Comparison of ENCODE assay signal across 10 cellular contexts in genomic region chr1:150628766-150629114, GRCh38. TPM values are rescaled to one million over a fixed set of nuclear protein-coding genes. Genes with fewer than 3 reads are reported as not detected.
DNase-seq lines count a peak whose midpoint lies in the region; ATAC-seq and TF ChIP-seq lines count a peak whose summit lies in the region.
"Had no signal": no experiment of that assay in that cellular context is flagged by ENCODE, and none has a peak within 500 bp of the region (broad histone marks: within the 10 kb centered on the region; RNA-seq: fewer than 3 reads in every experiment).

No MANE protein-coding gene starts in this region.

- H3K4me3 Mint-ChIP-seq in CD8-positive, alpha-beta T cell = no peak overlapping the region
- H3K4me3 Mint-ChIP-seq in activated CD4-positive, alpha-beta memory T cell treated with anti-CD3 and anti-CD28 coated beads, Interleukin-2, amount 10 ng/mL, durations not matched to agents 7 days and 5 days = no peak overlapping the region
- H3K4me3 Mint-ChIP-seq: activated T-helper 1 cell treated with anti-CD3 and anti-CD28 coated beads, Interleukin-12 subunit alpha, Interleukin-12 subunit beta, Interleukin-2, Interleukin-4 antibody, amounts not matched to agents 30 ng/mL and 10 ng/mL and 1 ng/mL, durations not matched to agents 14 hours and 24 hours and 36 hours; mesothelial cell of epicardium had no signal

- no peak overlapping the region for H2AFZ ChIP-seq in OCI-LY3 (ENCODE audit: low read depth, low read length)

- H3K36me3 Mint-ChIP-seq in CD8-positive, alpha-beta T cell = peaks cover 36% of the 10 kb centered on the region
- peaks cover 38% of the 10 kb centered on the region for H3K36me3 Mint-ChIP-seq in activated CD4-positive, alpha-beta memory T cell treated with anti-CD3 and anti-CD28 coated beads, Interleukin-2, amount 10 ng/mL, durations not matched to agents 7 days and 5 days (ENCODE audit: low read depth)

- H3K4me2 ChIP-seq in OCI-LY3 (ENCODE audit: low read length) = peak overlapping the region; percentile 88

- ATAC-seq in CD8-positive, alpha-beta T cell = no peak
- no peak for ATAC-seq in HG03045 (IDR thresholded peaks at IDR 0.05; ENCODE audit: unreplicated experiment)
- ATAC-seq in HG03442 (IDR thresholded peaks at IDR 0.05; ENCODE audit: unreplicated experiment) = no peak

- no peak for DNase-seq in CD8-positive, alpha-beta T cell
- DNase-seq in fibroblast of mammary gland (ENCODE audit: low read depth) (no peak), prostate gland (ENCODE audit: low spot score) (no peak), NCI-H446 treated with DMSO at 0.1 percent for 48 hours (lab: John Stamatoyannopoulos, UW) (no peak)
- DNase-seq in activated CD4-positive, alpha-beta memory T cell treated with anti-CD3 and anti-CD28 coated beads, Interleukin-2, amount 10 ng/mL, durations not matched to agents 7 days and 5 days = no peak

- H3K9me3 ChIP-seq in CD8-positive, alpha-beta T cell (ENCODE audit: low read length) = no peaks in the 10 kb centered on the region
- H3K9me3 ChIP-seq in OCI-LY3 (ENCODE audit: insufficient read depth, low read length) (no peaks in the 10 kb centered on the region), prostate gland (no peaks in the 10 kb centered on the region)

- H3K27me3 Mint-ChIP-seq in CD8-positive, alpha-beta T cell (ENCODE audit: low read depth) = no peaks in the 10 kb centered on the region
- no peaks in the 10 kb centered on the region for H3K27me3 Mint-ChIP-seq in activated CD4-positive, alpha-beta memory T cell treated with anti-CD3 and anti-CD28 coated beads, Interleukin-2, amount 10 ng/mL, durations not matched to agents 7 days and 5 days

- TF ChIP-seq CTCF in CD8-positive, alpha-beta T cell (IDR thresholded peaks at IDR 0.05) = no peak
- TF ChIP-seq CTCF in OCI-LY3 (IDR thresholded peaks at IDR 0.05; ENCODE audit: low read depth, low read length) (no peak), fibroblast of mammary gland (conservative IDR thresholded peaks at IDR 0.05; ENCODE audit: control insufficient read depth, insufficient read depth, low read depth, low read length) (no peak), prostate gland (IDR thresholded peaks at IDR 0.05) (no peak)

- no peak for TF ChIP-seq POLR2A in prostate gland (IDR thresholded peaks at IDR 0.05)

- peak overlapping the region; percentile 94 for H3K27ac ChIP-seq in CD8-positive, alpha-beta T cell (ENCODE audit: low read depth, low read length)
- H3K27ac ChIP-seq in OCI-LY3 (ENCODE audit: low read length) (peak overlapping the region; percentile 87), prostate gland (peak overlapping the region; percentile 99)

- H3K27me3 ChIP-seq in CD8-positive, alpha-beta T cell (ENCODE audit: insufficient read depth, low read length) = no peaks in the 10 kb centered on the region
- no peaks in the 10 kb centered on the region for H3K27me3 ChIP-seq in OCI-LY3 (ENCODE audit: low read depth, low read length)
- no peaks in the 10 kb centered on the region for H3K27me3 ChIP-seq in prostate gland (replicated peaks; ENCODE audit: insufficient read depth)

- peaks cover 15% of the 10 kb centered on the region for H3K4me1 Mint-ChIP-seq in CD8-positive, alpha-beta T cell (ENCODE audit: low read depth)
- peaks cover 34% of the 10 kb centered on the region for H3K4me1 Mint-ChIP-seq in activated CD4-positive, alpha-beta memory T cell treated with anti-CD3 and anti-CD28 coated beads, Interleukin-2, amount 10 ng/mL, durations not matched to agents 7 days and 5 days

- H3K9me3 Mint-ChIP-seq in CD8-positive, alpha-beta T cell = no peaks in the 10 kb centered on the region
- no peaks in the 10 kb centered on the region for H3K9me3 Mint-ChIP-seq in activated CD4-positive, alpha-beta memory T cell treated with anti-CD3 and anti-CD28 coated beads, Interleukin-2, amount 10 ng/mL, durations not matched to agents 7 days and 5 days
- H3K9me3 Mint-ChIP-seq: activated T-helper 1 cell treated with anti-CD3 and anti-CD28 coated beads, Interleukin-12 subunit alpha, Interleukin-12 subunit beta, Interleukin-2, Interleukin-4 antibody, amounts not matched to agents 30 ng/mL and 10 ng/mL and 1 ng/mL, durations not matched to agents 14 hours and 24 hours and 36 hours; mesothelial cell of epicardium had no signal

- H4K20me1 ChIP-seq in OCI-LY3 (ENCODE audit: insufficient read depth, low read length) = peaks cover 11% of the 10 kb centered on the region

- peaks cover 17% of the 10 kb centered on the region for H3K4me1 ChIP-seq in CD8-positive, alpha-beta T cell (ENCODE audit: insufficient read depth, low read length)
- peaks cover 21% of the 10 kb centered on the region for H3K4me1 ChIP-seq in OCI-LY3 (ENCODE audit: low read length)
- peaks cover 6% of the 10 kb centered on the region for H3K4me1 ChIP-seq in prostate gland (replicated peaks)

- peaks cover 40% of the 10 kb centered on the region for H3K79me2 ChIP-seq in OCI-LY3 (ENCODE audit: low read length)

- peaks cover 24% of the 10 kb centered on the region for H3K36me3 ChIP-seq in CD8-positive, alpha-beta T cell (ENCODE audit: insufficient read depth, low read length)
- H3K36me3 ChIP-seq in OCI-LY3 (replicated peaks; ENCODE audit: low read depth, low read length) (peaks cover 27% of the 10 kb centered on the region), prostate gland (peaks cover 5 to 6% of the 10 kb centered on the region in 2 donors)

- CTCF ChIA-PET in CD8-positive, alpha-beta T cell (lab: Charles Lee) = interaction anchor here (1.1 to 28.8 kb wide), 2 partner anchors 9 to 58 kb away, joined by 3 to 799 read pairs; partner anchors contain the start of gene MCL1
- CTCF ChIA-PET in activated CD4-positive, alpha-beta memory T cell treated with anti-CD3 and anti-CD28 coated beads, Interleukin-2, amount 10 ng/mL, durations not matched to agents 7 days and 5 days (lab: Charles Lee) = interaction anchor here (1.5 to 5.2 kb wide), 4 partner anchors 20 to 136 kb away, joined by 3 to 62 read pairs (median 6); partner anchors contain the start of gene GOLPH3L

- intact Hi-C loops in CD8-positive, alpha-beta T cell (cut with DNase I, micrococcal nuclease) = loop anchor here (1.0 to 10.0 kb wide), 13 partner anchors 7 to 392 kb away; partner anchors contain the start of genes ANP32E (in 2 of the 2), FALEC (in 2 of the 2), GOLPH3L (in 2 of the 2) and MCL1 (in 2 of the 2)
- intact Hi-C loops in prostate gland (cut with DNase I) = loop anchor here (5.0 to 10.0 kb wide), 2 partner anchors 51 to 154 kb away; partner anchors contain the start of gene MCL1

- POLR2A ChIA-PET in CD8-positive, alpha-beta T cell (lab: Charles Lee) = interaction anchor here (0.9 to 3.6 kb wide), 11 partner anchors 8 to 265 kb away, joined by 3 to 67 read pairs (median 6); partner anchors contain the start of genes FALEC, MCL1, RPRD2 and TARS2
- POLR2A ChIA-PET in activated CD4-positive, alpha-beta memory T cell treated with anti-CD3 and anti-CD28 coated beads, Interleukin-2, amount 10 ng/mL, durations not matched to agents 7 days and 5 days (lab: Charles Lee) = interaction anchor here (0.7 to 6.3 kb wide), 30 partner anchors 9 to 745 kb away, joined by 3 to 115 read pairs (median 7); partner anchors contain the start of genes ANXA9, CERS2, CTSS and GOLPH3L

- no peak overlapping the region for H3K27ac Mint-ChIP-seq in CD8-positive, alpha-beta T cell
- H3K27ac Mint-ChIP-seq in activated CD4-positive, alpha-beta memory T cell treated with anti-CD3 and anti-CD28 coated beads, Interleukin-2, amount 10 ng/mL, durations not matched to agents 7 days and 5 days = no peak overlapping the region
- H3K27ac Mint-ChIP-seq: activated T-helper 1 cell treated with anti-CD3 and anti-CD28 coated beads, Interleukin-12 subunit alpha, Interleukin-12 subunit beta, Interleukin-2, Interleukin-4 antibody, amounts not matched to agents 30 ng/mL and 10 ng/mL and 1 ng/mL, durations not matched to agents 14 hours and 24 hours and 36 hours had no signal

- 2% methylated on average over 9 of the region's 9 CpGs for WGBS in prostate gland

- H3K4me3 ChIP-seq in CD8-positive, alpha-beta T cell (ENCODE audit: low read depth, low read length) = peak overlapping the region; percentile 79
- H3K4me3 ChIP-seq in OCI-LY3 (ENCODE audit: low read length) (peak overlapping the region; percentile 82), fibroblast of mammary gland (ENCODE audit: control insufficient read depth, low read depth, low read length) (peak overlapping the region; percentile 63), prostate gland (peak overlapping the region; percentile 60 to 72)

- H3K9ac ChIP-seq in OCI-LY3 (ENCODE audit: low read length) = peak overlapping the region; percentile 89

RNA-seq across cellular contexts. Expression of gene ENSA, which starts 0.7 kb away (rescaled TPM):
- total RNA-seq in CD8-positive, alpha-beta T cell = 100 to 1,000 TPM; 140 to 141 TPM
- 100 to 1,000 TPM; 133 to 201 TPM for total RNA-seq in prostate gland
- 100 to 1,000 TPM; 221 to 223 TPM for total RNA-seq in activated CD4-positive, alpha-beta memory T cell treated with anti-CD3 and anti-CD28 coated beads, Interleukin-2, amount 10 ng/mL, durations not matched to agents 7 days and 5 days

RNA-seq across cellular contexts. Expression of gene MCL1, which starts 49.3 kb away (rescaled TPM):
- 100 to 1,000 TPM; 682 to 685 TPM for total RNA-seq in CD8-positive, alpha-beta T cell
- total RNA-seq in prostate gland = 100 to 1,000 TPM; 161 to 168 TPM
- total RNA-seq in activated CD4-positive, alpha-beta memory T cell treated with anti-CD3 and anti-CD28 coated beads, Interleukin-2, amount 10 ng/mL, durations not matched to agents 7 days and 5 days = 100 to 1,000 TPM; 470 to 472 TPM
